Comparison of ENCODE assay signal across 8 cellular contexts in genomic region chr19:33521480-33522370, GRCh38. TPM values are rescaled to one million over a fixed set of nuclear protein-coding genes. Genes with fewer than 3 reads are reported as not detected.
A peak's percentile ranks its signal among the peaks of the same experiment; 100 is the strongest.
DNase-seq lines count a peak whose midpoint lies in the region; ATAC-seq and TF ChIP-seq lines count a peak whose summit lies in the region.

Gene PEPD, minus strand, starts transcription at chr19:33521791. Its CDS starts 31 bp downstream, at chr19:33521760.

- H3K27me3 ChIP-seq in kidney epithelial cell (ENCODE audit: control insufficient read depth, insufficient read depth, low read length), result peaks cover 17% of the 10 kb centered on the region

- peak within 1 kb of the TSS; percentile 95 for H3K4me3 ChIP-seq in kidney epithelial cell (ENCODE audit: low read depth, low read length)

- DNase-seq in AG08395 (ENCODE audit: low spot score) (peak; percentile 100), NCI-H345 treated with DMSO at 0.1 percent for 48 hours (lab: John Stamatoyannopoulos, UW; ENCODE audit: unreplicated experiment) (peak; percentile 96), cerebellar nuclear complex (lab: John Stamatoyannopoulos, UW) (peak; percentile 91 to 92), kidney epithelial cell (ENCODE audit: low read depth) (peak; percentile 16)
- peak; percentile 74 for DNase-seq in activated CD4-positive, alpha-beta T cell treated with anti-CD3 and anti-CD28 coated beads for 1 hour
- peak; percentile 76 to 83 for DNase-seq in stimulated activated CD4-positive, alpha-beta T cell treated with anti-CD3 and anti-CD28 coated beads, Interleukin-15, amount 100 ng/mL, for 48 hours (ENCODE audit: low read depth in 2 of 2)

- no peaks in the 10 kb centered on the region for H3K36me3 ChIP-seq in kidney epithelial cell (ENCODE audit: control insufficient read depth, insufficient read depth, low read length)

- ATAC-seq in GM18909 (IDR thresholded peaks at IDR 0.05; ENCODE audit: poor library complexity, unreplicated experiment) (peak; percentile 91), HG03175 (IDR thresholded peaks at IDR 0.05; ENCODE audit: unreplicated experiment) (peak; percentile 89)

- TF ChIP-seq CTCF in kidney epithelial cell (IDR thresholded peaks at IDR 0.05; ENCODE audit: insufficient read depth, low read length, poor library complexity, severe bottlenecking), result no peak

RNA-seq across cellular contexts. Expression of gene PEPD, which starts in this region (rescaled TPM):
- 81.7 and 88.6 TPM in 2 replicates for total RNA-seq in kidney epithelial cell

Comparison
In these comparisons a context has a peak if more than half of its experiments do, and no peak if none do; other contexts are left out.
1. Peak in every context shown above with its lines: DNase-seq, ATAC-seq and H3K4me3 ChIP-seq.
2. DNase-seq: peak in every context shown above with its lines; median percentile 100 in AG08395; 96 in NCI-H345 treated with DMSO at 0.1 percent for 48 hours; 92 in cerebellar nuclear complex; 80 in stimulated activated CD4-positive, alpha-beta T cell treated with anti-CD3 and anti-CD28 coated beads, Interleukin-15, amount 100 ng/mL, for 48 hours; 74 in activated CD4-positive, alpha-beta T cell treated with anti-CD3 and anti-CD28 coated beads for 1 hour; 16 in kidney epithelial cell.